Comparison of ENCODE assay signal across 1 cellular context in the genomic region with DNA sequence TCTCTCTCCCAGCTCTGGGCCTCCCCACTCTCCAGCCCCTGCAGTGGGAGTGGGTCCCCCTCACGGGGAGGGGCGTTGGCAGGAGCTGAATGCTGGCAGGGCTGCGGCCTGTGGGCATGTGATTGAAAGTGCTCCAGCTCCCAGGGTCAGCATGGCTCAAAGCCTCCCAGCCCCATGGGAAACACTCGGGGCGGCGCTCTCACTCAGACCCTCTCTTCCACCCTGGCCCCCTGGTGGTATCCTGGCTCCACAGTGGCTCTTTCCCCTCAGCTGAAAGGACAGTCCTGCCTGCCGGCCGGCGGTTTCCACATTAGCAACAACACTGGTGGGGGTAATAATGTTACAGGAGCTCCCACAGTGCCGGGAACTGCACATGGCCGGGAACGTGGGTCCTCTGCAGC.
TF ChIP-seq lines count a peak whose summit lies in the region.

No MANE protein-coding gene starts in this region.

TF ChIP-seq in GM23338, 12 proteins besides CTCF, POLR2A, EP300 and RAD21 (continued from another document):
- TF ChIP-seq ZNF462 (CRISPR knock-in tag; IDR thresholded peaks at IDR 0.05), result no peak
- no peak for TF ChIP-seq NANOG (IDR thresholded peaks at IDR 0.05; ENCODE audit: borderline replicate concordance)
- no peak for TF ChIP-seq JUNB (IDR thresholded peaks at IDR 0.05; ENCODE audit: unreplicated experiment)
- TF ChIP-seq ZNF114 (CRISPR knock-in tag; IDR thresholded peaks at IDR 0.05), result no peak
- TF ChIP-seq CREB1 (CRISPR knock-in tag; IDR thresholded peaks at IDR 0.05; ENCODE audit: low read depth), result no peak
- no peak for TF ChIP-seq EZH2phosphoT487 (IDR thresholded peaks at IDR 0.05; ENCODE audit: unreplicated experiment)
- TF ChIP-seq EZH2 (IDR thresholded peaks at IDR 0.05; ENCODE audit: low read depth, unreplicated experiment), result no peak
- TF ChIP-seq ZNF331 (CRISPR knock-in tag; IDR thresholded peaks at IDR 0.05; ENCODE audit: low read depth), result no peak
- no peak for TF ChIP-seq REST (IDR thresholded peaks at IDR 0.05; ENCODE audit: unreplicated experiment)
